ENCODE assay signal across 8 cellular contexts in the genomic region with DNA sequence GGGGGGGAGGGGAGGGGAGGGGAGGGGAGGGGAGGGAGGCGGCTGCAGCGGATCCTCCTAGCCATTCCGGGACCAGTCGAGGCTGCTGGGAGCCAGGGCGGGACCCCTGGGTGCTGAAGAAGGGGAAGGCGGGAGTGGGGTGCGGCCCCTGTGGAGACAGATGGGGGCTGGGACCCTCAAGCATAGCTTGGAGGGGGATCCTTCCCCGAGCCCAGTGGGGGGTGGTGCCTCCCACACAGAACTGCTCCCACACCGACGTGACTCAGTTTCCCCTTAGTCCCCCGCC. TPM values are rescaled to one million over a fixed set of nuclear protein-coding genes. Genes with fewer than 3 reads are reported as not detected.
A peak's percentile ranks its signal among the peaks of the same experiment; 100 is the strongest.
DNase-seq lines count a peak whose midpoint lies in the region; ATAC-seq and TF ChIP-seq lines count a peak whose summit lies in the region.

No MANE protein-coding gene starts in this region.

- no peak for DNase-seq in GM06990 (ENCODE audit: extremely low read depth, insufficient read length)
- DNase-seq in RWPE2 (ENCODE audit: low spot score) = no peak
- no peak for DNase-seq in fibroblast of lung (ENCODE audit: low read depth in 2 of 2)
- no peak for DNase-seq in putamen (ENCODE audit: low spot score)
- DNase-seq in NCI-H1048 (lab: John Stamatoyannopoulos, UW) = no peak
- no peak for DNase-seq in HEK293T (ENCODE audit: extremely low spot score)

- CTCF ChIA-PET in HEK293T (lab: Yijun Ruan, JAX) = interaction anchor here (0.6 to 3.8 kb wide), 2 partner anchors 11 to 42 kb away, joined by 4 to 23 read pairs; no protein-coding TSS in a partner anchor

- ATAC-seq in RWPE2 (ENCODE audit: low read depth) = no peak
- ATAC-seq in HG03378 (IDR thresholded peaks at IDR 0.05; ENCODE audit: unreplicated experiment) = no peak

- no peak overlapping the region for H2AFZ ChIP-seq in fibroblast of lung (ENCODE audit: low read length)

- H3K36me3 ChIP-seq in GM06990 (ENCODE audit: control insufficient read depth, insufficient read depth, low read length) = no peaks in the 10 kb centered on the region; the same call in 1 of the 2 replicates
- H3K36me3 ChIP-seq in RWPE2 (ENCODE audit: low read depth) = peaks cover 41% of the 10 kb centered on the region
- H3K36me3 ChIP-seq in fibroblast of lung (ENCODE audit: control insufficient read depth, insufficient read depth, low read length) = peaks cover 33% of the 10 kb centered on the region
- H3K36me3 ChIP-seq in rectal smooth muscle tissue (ENCODE audit: control insufficient read depth, insufficient read depth, low read length) = peaks cover 2% of the 10 kb centered on the region

- H3K79me2 ChIP-seq in fibroblast of lung (ENCODE audit: control insufficient read depth, insufficient read depth, low read length) = peaks cover 37% of the 10 kb centered on the region

- H3K27me3 ChIP-seq in GM06990 (replicated peaks; ENCODE audit: control insufficient read depth, insufficient read depth, low read length) = peaks cover 2% of the 10 kb centered on the region
- no peaks in the 10 kb centered on the region for H3K27me3 ChIP-seq in RWPE2 (ENCODE audit: insufficient read depth, poor library complexity, severe bottlenecking)
- H3K27me3 ChIP-seq in fibroblast of lung (ENCODE audit: control insufficient read depth, insufficient read depth, low read length) = no peaks in the 10 kb centered on the region
- H3K27me3 ChIP-seq in rectal smooth muscle tissue (ENCODE audit: control insufficient read depth, insufficient read depth, low read length) = peaks cover 4% of the 10 kb centered on the region

- H3K4me3 ChIP-seq in GM06990 (replicated peaks; ENCODE audit: low read depth, low read length) = peak overlapping the region; percentile 56
- peak overlapping the region; percentile 91 for H3K4me3 ChIP-seq in RWPE2 (ENCODE audit: severe bottlenecking)
- peak overlapping the region; percentile 62 to 79 (median 70) for H3K4me3 ChIP-seq in fibroblast of lung (replicated peaks in 1 of 4; ENCODE audit: control extremely low read depth in 1 of 4, insufficient read depth in 1 of 4, low read depth in 3 of 4, low read length in 4 of 4)
- H3K4me3 ChIP-seq in rectal smooth muscle tissue (ENCODE audit: low read length) = peak overlapping the region; percentile 76

- H3K9me3 ChIP-seq in RWPE2 (ENCODE audit: severe bottlenecking) (no peaks in the 10 kb centered on the region), fibroblast of lung (ENCODE audit: control insufficient read depth, insufficient read depth, low read depth, low read length) (no peaks in the 10 kb centered on the region)

- H4K20me1 ChIP-seq in fibroblast of lung (ENCODE audit: control insufficient read depth, extremely low read depth, insufficient read depth, low read length) = no peaks in the 10 kb centered on the region

- peaks cover 26% of the 10 kb centered on the region for H3K4me1 ChIP-seq in RWPE2 (ENCODE audit: insufficient read depth, poor library complexity, severe bottlenecking)
- peaks cover 46% of the 10 kb centered on the region for H3K4me1 ChIP-seq in fibroblast of lung (ENCODE audit: control insufficient read depth, extremely low read depth, insufficient read depth, low read length)
- H3K4me1 ChIP-seq in rectal smooth muscle tissue (ENCODE audit: control insufficient read depth, insufficient read depth, low read length) = peaks cover 36% of the 10 kb centered on the region

- POLR2A ChIA-PET in HEK293T (lab: Yijun Ruan, JAX) = interaction anchor here (0.6 to 3.7 kb wide), 13 partner anchors 14 to 177 kb away, joined by 3 to 21 read pairs (median 3); a partner anchor contains a TSS

- H3K9ac ChIP-seq in fibroblast of lung (ENCODE audit: insufficient read depth, low read length) (peak overlapping the region; percentile 71), rectal smooth muscle tissue (ENCODE audit: low read length) (peak overlapping the region; percentile 81)

- TF ChIP-seq CTCF in GM06990 (IDR thresholded peaks at IDR 0.05; ENCODE audit: insufficient read depth, low read length, poor library complexity, severe bottlenecking) (no peak), RWPE2 (IDR thresholded peaks at IDR 0.05; ENCODE audit: poor library complexity, severe bottlenecking) (no peak), fibroblast of lung (conservative IDR thresholded peaks at IDR 0.05 in 1 of 2, IDR thresholded peaks at IDR 0.05 in 1 of 2; ENCODE audit: low read depth in 1 of 2, low read length in 2 of 2) (no peak)

- H3K4me2 ChIP-seq in fibroblast of lung (ENCODE audit: extremely low read depth, insufficient read depth, low read length) = peak overlapping the region; percentile 55

- H3K27ac ChIP-seq in RWPE2 (ENCODE audit: poor library complexity, severe bottlenecking) = peak overlapping the region; percentile 96
- peak overlapping the region; percentile 76 for H3K27ac ChIP-seq in fibroblast of lung (ENCODE audit: insufficient read depth, low read length)
- H3K27ac ChIP-seq in rectal smooth muscle tissue (ENCODE audit: low read depth, low read length) = peak overlapping the region; percentile 99

TF ChIP-seq in HEK293T, 16 proteins besides CTCF, POLR2A, EP300 and RAD21:
- no peak for TF ChIP-seq ELF4 (IDR thresholded peaks at IDR 0.05)
- TF ChIP-seq SP1 (IDR thresholded peaks at IDR 0.05) = no peak
- TF ChIP-seq NFRKB (IDR thresholded peaks at IDR 0.05) = no peak
- no peak for TF ChIP-seq HDGF (IDR thresholded peaks at IDR 0.05; ENCODE audit: borderline replicate concordance)
- TF ChIP-seq BHLHE40 (IDR thresholded peaks at IDR 0.05; ENCODE audit: borderline replicate concordance) = no peak
- TF ChIP-seq SUZ12 (IDR thresholded peaks at IDR 0.05) = no peak
- TF ChIP-seq FOXK2 (IDR thresholded peaks at IDR 0.05) = no peak
- no peak for TF ChIP-seq ARNT (IDR thresholded peaks at IDR 0.05)

RNA-seq across cellular contexts. Expression of a gene that starts 0.5 kb away (rescaled TPM):
- 55.2 and 65.2 TPM in 2 replicates for total RNA-seq in fibroblast of lung
- polyA plus RNA-seq in fibroblast of lung = 117 and 245 TPM in 2 replicates
- polyA plus RNA-seq in fibroblast of lung (2012) = 250 and 446 TPM in 2 replicates
- polyA minus RNA-seq in fibroblast of lung (ENCODE audit: low replicate concordance) = 267 and 376 TPM in 2 replicates

RNA-seq across cellular contexts. Expression of a gene that starts 12.7 kb away (rescaled TPM):
- 0.99 and 2.1 TPM in 2 replicates for total RNA-seq in fibroblast of lung
- polyA plus RNA-seq in fibroblast of lung = 0.58 and 1.5 TPM in 2 replicates
- polyA plus RNA-seq in fibroblast of lung (2012) = 0.54 and 2.2 TPM in 2 replicates
- 0.19 and 6.0 TPM in 2 replicates for polyA minus RNA-seq in fibroblast of lung (ENCODE audit: low replicate concordance)

RNA-seq across cellular contexts. Expression of a gene that starts 19.8 kb away (rescaled TPM):
- total RNA-seq in fibroblast of lung = 76.5 and 79.1 TPM in 2 replicates
- 66.8 and 71.5 TPM in 2 replicates for polyA plus RNA-seq in fibroblast of lung
- 120 and 261 TPM in 2 replicates for polyA plus RNA-seq in fibroblast of lung (2012)
- polyA minus RNA-seq in fibroblast of lung (ENCODE audit: low replicate concordance) = 77.3 and 114 TPM in 2 replicates

RNA-seq across cellular contexts. Expression of a gene that starts 23.5 kb away (rescaled TPM):
- total RNA-seq in fibroblast of lung = 96.4 and 102 TPM in 2 replicates
- polyA plus RNA-seq in fibroblast of lung = 138 and 181 TPM in 2 replicates
- 168 and 193 TPM in 2 replicates for polyA plus RNA-seq in fibroblast of lung (2012)
- polyA minus RNA-seq in fibroblast of lung (ENCODE audit: low replicate concordance) = 167 and 256 TPM in 2 replicates

RNA-seq across cellular contexts. Expression of a gene that starts 50.3 kb away (rescaled TPM):
- total RNA-seq in fibroblast of lung = 2.1 and 2.3 TPM in 2 replicates
- polyA plus RNA-seq in fibroblast of lung = 1.6 TPM in 2 replicates
- polyA plus RNA-seq in fibroblast of lung (2012) = 3.1 and 5.9 TPM in 2 replicates
- polyA minus RNA-seq in fibroblast of lung (ENCODE audit: low replicate concordance) = 0.78 and 1.9 TPM in 2 replicates
